In the genomic region with DNA sequence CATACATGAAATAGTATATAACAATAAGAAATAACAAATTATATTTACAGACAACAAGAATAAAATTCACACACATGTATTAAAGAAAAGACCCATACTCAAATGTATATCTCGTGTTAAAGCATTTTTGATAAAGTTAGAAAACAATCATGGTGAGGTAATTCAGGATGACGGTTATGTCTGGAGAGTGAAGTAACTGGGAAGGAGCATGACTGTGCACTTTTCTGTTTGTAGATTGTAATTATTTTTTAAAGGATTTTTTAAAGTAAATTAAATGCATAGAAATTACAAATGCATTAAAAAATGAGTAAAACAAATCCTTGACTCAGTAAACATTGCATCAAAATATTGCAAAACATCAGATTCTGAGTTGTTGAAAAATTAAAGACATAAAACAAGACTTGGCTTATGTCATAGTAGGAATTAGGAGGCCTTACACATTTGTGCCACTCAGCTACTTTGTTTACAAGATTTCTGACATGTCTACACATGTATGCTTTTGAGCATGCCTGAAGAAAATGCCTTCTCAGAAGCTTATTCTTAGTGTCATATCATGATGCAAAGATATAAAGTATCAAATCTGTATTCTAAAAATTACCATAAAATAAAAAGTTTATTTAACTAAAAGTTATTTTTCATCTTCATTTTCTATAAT, we compare ENCODE assay signal across 3 cellular contexts.
TF ChIP-seq lines count a peak whose summit lies in the region.

No MANE protein-coding gene starts in this region.

TF ChIP-seq in SK-N-SH, 30 proteins besides CTCF, POLR2A, EP300 and RAD21:
- TF ChIP-seq RFX5 (IDR thresholded peaks at IDR 0.05; ENCODE audit: low read length) (no peak), GABPA (IDR thresholded peaks at IDR 0.05; ENCODE audit: low read depth) (no peak), YY1 (IDR thresholded peaks at IDR 0.05; ENCODE audit: low read depth) (no peak)

TF ChIP-seq in SK-N-SH treated with all-trans-retinoic acid at 6 μM for 48 hours, 23 proteins besides CTCF, POLR2A, EP300 and RAD21:
- TF ChIP-seq ZNF565 (CRISPR knock-in tag; conservative IDR thresholded peaks at IDR 0.05; ENCODE audit: low read depth) (no peak), ZFP3 (CRISPR knock-in tag; IDR thresholded peaks at IDR 0.05) (no peak), TOX (CRISPR knock-in tag; IDR thresholded peaks at IDR 0.05; ENCODE audit: borderline replicate concordance) (no peak), GLIS3 (CRISPR knock-in tag; IDR thresholded peaks at IDR 0.05) (no peak), BACH2 (CRISPR knock-in tag; IDR thresholded peaks at IDR 0.05; ENCODE audit: borderline replicate concordance) (no peak), ESRRG (CRISPR knock-in tag; IDR thresholded peaks at IDR 0.05) (no peak), CSDC2 (CRISPR knock-in tag; IDR thresholded peaks at IDR 0.05) (no peak), ISL1 (CRISPR knock-in tag; IDR thresholded peaks at IDR 0.05) (no peak), SNAI2 (CRISPR knock-in tag; IDR thresholded peaks at IDR 0.05) (no peak)
- TF ChIP-seq, protein P1, sequence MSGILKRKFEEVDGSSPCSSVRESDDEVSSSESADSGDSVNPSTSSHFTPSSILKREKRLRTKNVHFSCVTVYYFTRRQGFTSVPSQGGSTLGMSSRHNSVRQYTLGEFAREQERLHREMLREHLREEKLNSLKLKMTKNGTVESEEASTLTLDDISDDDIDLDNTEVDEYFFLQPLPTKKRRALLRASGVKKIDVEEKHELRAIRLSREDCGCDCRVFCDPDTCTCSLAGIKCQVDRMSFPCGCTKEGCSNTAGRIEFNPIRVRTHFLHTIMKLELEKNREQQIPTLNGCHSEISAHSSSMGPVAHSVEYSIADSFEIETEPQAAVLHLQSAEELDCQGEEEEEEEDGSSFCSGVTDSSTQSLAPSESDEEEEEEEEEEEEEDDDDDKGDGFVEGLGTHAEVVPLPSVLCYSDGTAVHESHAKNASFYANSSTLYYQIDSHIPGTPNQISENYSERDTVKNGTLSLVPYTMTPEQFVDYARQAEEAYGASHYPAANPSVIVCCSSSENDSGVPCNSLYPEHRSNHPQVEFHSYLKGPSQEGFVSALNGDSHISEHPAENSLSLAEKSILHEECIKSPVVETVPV (CRISPR knock-in tag; IDR thresholded peaks at IDR 0.05) = no peak

TF ChIP-seq in H1, 55 proteins besides CTCF, POLR2A, EP300 and RAD21:
- TF ChIP-seq BACH1 (IDR thresholded peaks at IDR 0.05; ENCODE audit: low read length) = no peak
- peak; percentile 38; the same call in 1 of the 2 replicates for TF ChIP-seq MAFK (IDR thresholded peaks at IDR 0.05; ENCODE audit: low read depth, low read length)
